In genomic region chr13:79386125-79386822, GRCh38 we compare ENCODE assay signal across 10 cellular contexts. TPM values are rescaled to one million over a fixed set of nuclear protein-coding genes. Genes with fewer than 3 reads are reported as not detected.
A peak's percentile ranks its signal among the peaks of the same experiment; 100 is the strongest.
DNase-seq lines count a peak whose midpoint lies in the region; ATAC-seq, FAIRE-seq and TF ChIP-seq lines count a peak whose summit lies in the region.
"Had no signal": no experiment of that assay in that cellular context is flagged by ENCODE, and none has a peak within 500 bp of the region (broad histone marks: within the 10 kb centered on the region; RNA-seq: fewer than 3 reads in every experiment).

No MANE protein-coding gene starts in this region.

- H3K27ac ChIP-seq in endodermal cell (ENCODE audit: low read depth, low read length) = no peak overlapping the region
- H3K27ac ChIP-seq: Peyer's patch had no signal

- no peak for DNase-seq in activated CD4-positive, CD25-positive, alpha-beta regulatory T cell treated with anti-CD3 and anti-CD28 coated beads, Interleukin-2, amount 50 U/mL, for 72 hours
- DNase-seq in H54 (ENCODE audit: insufficient read length, low spot score) (no peak), mesothelial cell of epicardium (ENCODE audit: low spot score in 2 of 2, unreplicated experiment in 2 of 2) (no peak), endodermal cell (no peak), Right ventricle myocardium inferior (ENCODE audit: missing footprints) (no peak), NCI-H1436 treated with DMSO at 0.1 percent for 48 hours (lab: John Stamatoyannopoulos, UW) (no peak)
- DNase-seq: midbrain, Peyer's patch had no signal

- H2AFZ ChIP-seq in Loucy (ENCODE audit: low read length) = no peak overlapping the region

- H3K79me2 ChIP-seq in Loucy (ENCODE audit: insufficient read depth, low read length) = peaks cover 99% of the 10 kb centered on the region

- ATAC-seq in activated CD4-positive, CD25-positive, alpha-beta regulatory T cell treated with anti-CD3 and anti-CD28 coated beads, Interleukin-2, amount 50 U/mL, for 24 hours = peak; percentile 86 to 89
- ATAC-seq in Right ventricle myocardium inferior = no peak

- H3K4me2 ChIP-seq in Loucy (ENCODE audit: low read depth, low read length, poor library complexity, severe bottlenecking) = peak overlapping the region; percentile 58

- TF ChIP-seq CTCF in Loucy (conservative IDR thresholded peaks at IDR 0.05; ENCODE audit: low read length) (no peak), mesothelial cell of epicardium (IDR thresholded peaks at IDR 0.05; ENCODE audit: unreplicated experiment) (no peak), endodermal cell (conservative IDR thresholded peaks at IDR 0.05) (no peak)

- H3K9ac ChIP-seq in Loucy (ENCODE audit: low read depth, low read length, poor library complexity, severe bottlenecking) = no peak overlapping the region
- H3K9ac ChIP-seq in endodermal cell (ENCODE audit: extremely low read depth, low read length, poor library complexity, severe bottlenecking) = no peak overlapping the region

- H3K4me3 ChIP-seq in Loucy (ENCODE audit: low read length, poor library complexity, severe bottlenecking) = peak overlapping the region; percentile 37
- H3K4me3 ChIP-seq in endodermal cell (ENCODE audit: low read length) = no peak overlapping the region
- H3K4me3 ChIP-seq: Peyer's patch had no signal

- H3K4me1 Mint-ChIP-seq in mesothelial cell of epicardium (peaks cover 5% of the 10 kb centered on the region), endodermal cell (peaks cover 28% of the 10 kb centered on the region)

- H3K9me3 Mint-ChIP-seq in mesothelial cell of epicardium = peaks cover 16% of the 10 kb centered on the region
- no peaks in the 10 kb centered on the region for H3K9me3 Mint-ChIP-seq in endodermal cell

- H3K36me3 Mint-ChIP-seq in mesothelial cell of epicardium (peaks cover 22% of the 10 kb centered on the region), endodermal cell (ENCODE audit: low read depth) (peaks cover 2% of the 10 kb centered on the region)

- TF ChIP-seq POLR2A in H54 (IDR thresholded peaks at IDR 0.05; ENCODE audit: low read depth, low read length) = no peak

- H3K27me3 ChIP-seq in Loucy (ENCODE audit: insufficient read depth, low read length, poor library complexity, severe bottlenecking) (no peaks in the 10 kb centered on the region), endodermal cell (ENCODE audit: control insufficient read depth, insufficient read depth, low read length, poor library complexity, severe bottlenecking) (no peaks in the 10 kb centered on the region)
- H3K27me3 ChIP-seq: Peyer's patch had no signal

- H3K9me3 ChIP-seq in Loucy (ENCODE audit: insufficient read depth, low read depth, low read length) (no peaks in the 10 kb centered on the region), endodermal cell (ENCODE audit: control insufficient read depth, low read length) (no peaks in the 10 kb centered on the region)
- H3K9me3 ChIP-seq: Peyer's patch had no signal

- H3K27me3 Mint-ChIP-seq in mesothelial cell of epicardium (ENCODE audit: low read depth) = no peaks in the 10 kb centered on the region
- no peaks in the 10 kb centered on the region for H3K27me3 Mint-ChIP-seq in endodermal cell (ENCODE audit: insufficient read depth)

- H3K4me3 Mint-ChIP-seq in mesothelial cell of epicardium (no peak overlapping the region), endodermal cell (no peak overlapping the region)

- H3K36me3 ChIP-seq in Loucy (ENCODE audit: insufficient read depth, low read length) (no peaks in the 10 kb centered on the region), endodermal cell (ENCODE audit: control insufficient read depth, insufficient read depth, low read length) (peaks cover 9% of the 10 kb centered on the region)
- H3K36me3 ChIP-seq: Peyer's patch had no signal

- H3K4me1 ChIP-seq in Loucy (ENCODE audit: insufficient read depth, low read length, poor library complexity, severe bottlenecking) (peaks cover 62% of the 10 kb centered on the region), endodermal cell (ENCODE audit: control insufficient read depth, insufficient read depth, low read length) (peaks cover 8% of the 10 kb centered on the region)

- FAIRE-seq in H54 (lab: Jason Lieb, UNC) = peak; percentile 36

- H3K27ac Mint-ChIP-seq in mesothelial cell of epicardium (peak overlapping the region; percentile 6), endodermal cell (no peak overlapping the region)

- H3F3A ChIP-seq in Loucy (ENCODE audit: low read depth) = no peaks in the 10 kb centered on the region; the same call in 1 of the 2 replicates

- peaks cover 90% of the 10 kb centered on the region for H4K20me1 ChIP-seq in Loucy (ENCODE audit: insufficient read depth, low read length, poor library complexity, severe bottlenecking)

- 90% methylated on average over 1 of the region's 1 CpG; no CpG with 5 or more reads in 1 of the 2 experiments for WGBS in endodermal cell (ENCODE audit: insufficient coverage in 1 of 2, insufficient read length in 1 of 2), 2 experiments

- intact Hi-C loops in Right ventricle myocardium inferior (cut with DNase I) = no loop called here

- no peaks in the 10 kb centered on the region for H3K9me2 ChIP-seq in Loucy (replicated peaks; ENCODE audit: low read depth, low read length)

RNA-seq across cellular contexts. Expression of gene RBM26, which starts 19.8 kb away (rescaled TPM):
- total RNA-seq in mesothelial cell of epicardium (82.0 to 87.3 TPM (median 84.9 TPM) in 3 replicates), endodermal cell (10 to 100 TPM; 65.0 to 81.7 TPM), Right ventricle myocardium inferior (19.2 TPM)
- polyA plus RNA-seq in endodermal cell (2013, experiment 1 of 2) = 61.2 TPM
- 59.5 TPM for polyA plus RNA-seq in endodermal cell (2013, experiment 2 of 2)
